Comparison of ENCODE assay signal across 21 cellular contexts in the genomic region with DNA sequence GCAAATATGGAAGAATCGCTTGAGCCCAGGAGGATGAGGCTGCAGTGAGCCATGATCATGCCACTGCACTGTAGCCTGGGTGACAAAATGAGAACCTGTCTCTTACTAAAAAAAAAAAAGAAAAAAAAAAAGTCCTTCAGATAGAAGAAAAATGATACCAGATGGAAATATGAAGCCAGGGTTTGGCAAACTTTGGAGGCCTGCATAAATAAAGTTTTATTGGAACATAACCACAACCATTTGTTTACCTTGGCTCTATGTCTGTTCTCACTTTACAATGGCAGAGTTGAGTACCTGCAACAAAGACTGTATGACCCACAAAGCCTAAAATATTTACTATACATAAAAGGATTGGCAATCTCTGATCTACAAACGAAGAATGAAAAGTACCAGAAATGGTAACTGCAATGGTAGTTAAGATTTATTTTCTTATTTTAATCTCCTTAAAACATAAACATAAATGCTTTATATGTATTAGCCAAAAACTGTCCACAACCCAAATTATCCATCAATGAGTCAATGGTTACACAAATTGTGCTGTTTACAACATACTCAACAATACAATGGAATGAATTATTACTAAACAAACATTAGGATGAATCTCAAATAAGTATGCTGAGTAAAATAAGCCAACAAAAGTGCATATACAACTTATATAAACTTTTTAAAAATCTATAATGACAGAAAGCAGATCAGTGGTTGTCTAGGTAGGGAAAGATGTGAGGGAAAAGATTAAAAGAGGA. TPM values are rescaled to one million over a fixed set of nuclear protein-coding genes. Genes with fewer than 3 reads are reported as not detected.
DNase-seq lines count a peak whose midpoint lies in the region; ATAC-seq and TF ChIP-seq lines count a peak whose summit lies in the region.
"Had no signal": no experiment of that assay in that cellular context is flagged by ENCODE, and none has a peak within 500 bp of the region (broad histone marks: within the 10 kb centered on the region; RNA-seq: fewer than 3 reads in every experiment).

No MANE protein-coding gene starts in this region.

- DNase-seq in EH (ENCODE audit: low read depth) (peak; percentile 15), HFF-Myc (ENCODE audit: extremely low read depth, low read depth) (peak; percentile 7), NCI-H2196 (lab: John Stamatoyannopoulos, UW; ENCODE audit: unreplicated experiment) (peak; percentile 34), fibroblast of lung (ENCODE audit: low read depth in 2 of 2) (peak; percentile 8 to 22), H7 (no peak), left lobe of liver (ENCODE audit: low spot score) (no peak), WERI-Rb-1 (no peak)
- DNase-seq: activated CD4-positive, alpha-beta T cell treated with anti-CD3 and anti-CD28 coated beads for 4 hours; amniotic stem cell; hippocampal formation; left cardiac atrium; NCI-H1105; NCI-H510A; nephron progenitor cell; OCI-M1; stimulated activated naive CD4-positive, alpha-beta T cell; T1000; upper lobe of left lung had no signal

- no peaks in the 10 kb centered on the region for H3K27me3 ChIP-seq in fibroblast of lung (ENCODE audit: control insufficient read depth, insufficient read depth, low read length)
- H3K27me3 ChIP-seq in H7 (ENCODE audit: control insufficient read depth, insufficient read depth, low read length): no peaks in the 10 kb centered on the region
- H3K27me3 ChIP-seq in WERI-Rb-1 (ENCODE audit: insufficient read depth, low read depth, severe bottlenecking): no peaks in the 10 kb centered on the region
- H3K27me3 ChIP-seq: upper lobe of left lung had no signal

- no peaks in the 10 kb centered on the region for H3K36me3 ChIP-seq in fibroblast of lung (ENCODE audit: control insufficient read depth, insufficient read depth, low read length)
- no peaks in the 10 kb centered on the region for H3K36me3 ChIP-seq in H7 (replicated peaks; ENCODE audit: control insufficient read depth, insufficient read depth, low read length)
- H3K36me3 ChIP-seq in WERI-Rb-1: peaks cover 54% of the 10 kb centered on the region

- no peak overlapping the region for H3K27ac ChIP-seq in fibroblast of lung (ENCODE audit: insufficient read depth, low read length)
- H3K27ac ChIP-seq in WERI-Rb-1: no peak overlapping the region
- H3K27ac ChIP-seq: upper lobe of left lung, VCaP had no signal

- no peaks in the 10 kb centered on the region for H3K9me3 ChIP-seq in fibroblast of lung (ENCODE audit: control insufficient read depth, insufficient read depth, low read depth, low read length)
- H3K9me3 ChIP-seq in WERI-Rb-1 (ENCODE audit: severe bottlenecking): no peaks in the 10 kb centered on the region
- H3K9me3 ChIP-seq: upper lobe of left lung had no signal

- no peaks in the 10 kb centered on the region for H3K4me1 ChIP-seq in fibroblast of lung (ENCODE audit: control insufficient read depth, extremely low read depth, insufficient read depth, low read length)
- H3K4me1 ChIP-seq: upper lobe of left lung had no signal

- ATAC-seq in left lobe of liver: no peak
- ATAC-seq: left cardiac atrium had no signal

- H3K9ac ChIP-seq in fibroblast of lung (ENCODE audit: insufficient read depth, low read length): no peak overlapping the region

- TF ChIP-seq CTCF in HFF-Myc (IDR thresholded peaks at IDR 0.05; ENCODE audit: low read depth, low read length, missing control alignments) (no peak), fibroblast of lung (conservative IDR thresholded peaks at IDR 0.05 in 1 of 2, IDR thresholded peaks at IDR 0.05 in 1 of 2; ENCODE audit: low read depth in 1 of 2, low read length in 2 of 2) (no peak), WERI-Rb-1 (IDR thresholded peaks at IDR 0.05; ENCODE audit: low read depth, low read length) (no peak)

- no peaks in the 10 kb centered on the region for H4K20me1 ChIP-seq in fibroblast of lung (ENCODE audit: control insufficient read depth, extremely low read depth, insufficient read depth, low read length)

- H2AFZ ChIP-seq in fibroblast of lung (ENCODE audit: low read length): no peak overlapping the region

- H3K4me3 ChIP-seq in HFF-Myc (replicated peaks; ENCODE audit: low read depth, low read length) (no peak overlapping the region), fibroblast of lung (replicated peaks in 1 of 4; ENCODE audit: control extremely low read depth in 1 of 4, insufficient read depth in 1 of 4, low read depth in 3 of 4, low read length in 4 of 4) (no peak overlapping the region), H7 (ENCODE audit: insufficient read depth, low read depth, low read length) (no peak overlapping the region), WERI-Rb-1 (ENCODE audit: low read depth, low read length) (no peak overlapping the region)
- H3K4me3 ChIP-seq: upper lobe of left lung had no signal

- H3K4me2 ChIP-seq in fibroblast of lung (ENCODE audit: extremely low read depth, insufficient read depth, low read length): no peak overlapping the region

- no peaks in the 10 kb centered on the region for H3K79me2 ChIP-seq in fibroblast of lung (ENCODE audit: control insufficient read depth, insufficient read depth, low read length)

RNA-seq across cellular contexts. Expression of a gene that starts 41.8 kb away (rescaled TPM):
- 46.7 and 68.7 TPM in 2 replicates for total RNA-seq in fibroblast of lung
- polyA plus RNA-seq in fibroblast of lung: 15.8 and 24.7 TPM in 2 replicates
- polyA plus RNA-seq in fibroblast of lung (2012): 17.2 and 31.0 TPM in 2 replicates
- 3.9 and 7.3 TPM in 2 replicates for polyA minus RNA-seq in fibroblast of lung (ENCODE audit: low replicate concordance)
- 9.0 and 17.4 TPM in 2 replicates for total RNA-seq in H7 (2014; rRNA removed; shearing (Covaris generic))
- total RNA-seq in left lobe of liver: 26.1 TPM

RNA-seq across cellular contexts. Expression of a gene that starts 47.0 kb away (rescaled TPM):
- 0.51 and 0.66 TPM in 2 replicates for total RNA-seq in fibroblast of lung
- polyA plus RNA-seq in fibroblast of lung: 0.40 and 7.7 TPM in 2 replicates
- polyA plus RNA-seq in fibroblast of lung (2012): 0.76 and 10.6 TPM in 2 replicates
- polyA minus RNA-seq in fibroblast of lung (ENCODE audit: low replicate concordance): 2.6 TPM in 1 of 2 replicates, not detected in the other
- 0.48 and 0.74 TPM in 2 replicates for total RNA-seq in H7 (2014; rRNA removed; shearing (Covaris generic))
- 15.4 TPM for total RNA-seq in left lobe of liver
- total RNA-seq: osteocyte, SK-MEL-5 had no signal

Comparison
In these comparisons a context has a peak if more than half of its experiments do, and no peak if none do; other contexts are left out.
1. DNase-seq: peak in EH (single experiment), HFF-Myc (single experiment), NCI-H2196 (single experiment) and fibroblast of lung (2 of 2); none in H7 (single experiment), left lobe of liver (single experiment) and WERI-Rb-1 (single experiment).